Comparison of ENCODE assay signal across 8 cellular contexts in genomic region chr2:172084734-172085459, GRCh38. TPM values are rescaled to one million over a fixed set of nuclear protein-coding genes. Genes with fewer than 3 reads are reported as not detected.
DNase-seq lines count a peak whose midpoint lies in the region; ATAC-seq and TF ChIP-seq lines count a peak whose summit lies in the region.

No MANE protein-coding gene starts in this region.

- DNase-seq in AML-193 (lab: John Stamatoyannopoulos, UW) = peak; percentile 67 to 68
- DNase-seq in NCI-H128 (lab: John Stamatoyannopoulos, UW; ENCODE audit: unreplicated experiment) = peak; percentile 86
- DNase-seq in T-helper 1 cell = peak in 3 of 5 donors; percentile 18 to 68 (median 37)
- DNase-seq in chondrocyte (ENCODE audit: low spot score) = peak; percentile 98
- DNase-seq in kidney tubule cell (ENCODE audit: low spot score) = peak; percentile 95
- DNase-seq in spleen = peak; percentile 88

- H3K27me3 Mint-ChIP-seq in chondrocyte (ENCODE audit: low read depth) = peaks cover 7% of the 10 kb centered on the region

- H3K9me3 ChIP-seq in spleen = peaks cover 0 to 38% (median 0%) of the 10 kb centered on the region in 8 donors

- peaks cover 54 to 100% (median 100%) of the 10 kb centered on the region in 7 donors for H3K27me3 ChIP-seq in spleen (replicated peaks in 1 of 7)

- TF ChIP-seq CTCF in chondrocyte (IDR thresholded peaks at IDR 0.05) (peak; percentile 31), spleen (IDR thresholded peaks at IDR 0.05 in 8 of 11, conservative IDR thresholded peaks at IDR 0.05 in 3 of 11) (no peak)

- peak overlapping the region; percentile 16 to 69 (median 50) for H3K4me3 ChIP-seq in spleen

- H3K27ac ChIP-seq in spleen = no peak overlapping the region

- H3K36me3 Mint-ChIP-seq in chondrocyte (ENCODE audit: low read depth) = peaks cover 10% of the 10 kb centered on the region

- WGBS in spleen, 5 donors = 1% methylated on average over 26 to 74 of the region's 74 CpGs

- H3K4me3 Mint-ChIP-seq in chondrocyte (ENCODE audit: unreplicated experiment) = peak overlapping the region; percentile 98

- H3K4me1 Mint-ChIP-seq in chondrocyte (ENCODE audit: low read depth) = peaks cover 48% of the 10 kb centered on the region

- no peak for TF ChIP-seq POLR2A in spleen (IDR thresholded peaks at IDR 0.05)

- peak overlapping the region; percentile 100 for H3K27ac Mint-ChIP-seq in chondrocyte (ENCODE audit: unreplicated experiment)

- intact Hi-C loops in spleen (cut with DNase I; ENCODE audit: low total_unique reads) = no loop called here

- H3K36me3 ChIP-seq in spleen = no peaks in the 10 kb centered on the region

- peaks cover 18 to 85% (median 50%) of the 10 kb centered on the region in 6 donors for H3K4me1 ChIP-seq in spleen

- ATAC-seq in GM18498 (IDR thresholded peaks at IDR 0.05; ENCODE audit: unreplicated experiment) = peak; percentile 87
- peak; percentile 71 for ATAC-seq in HG02840 (IDR thresholded peaks at IDR 0.05; ENCODE audit: low FRiP score, unreplicated experiment)

- no peaks in the 10 kb centered on the region for H3K9me3 Mint-ChIP-seq in chondrocyte (ENCODE audit: low read depth)

RNA-seq across cellular contexts. Expression of gene DLX1, which starts 0.4 kb away (rescaled TPM):
- total RNA-seq in chondrocyte (6.7 to 34.2 TPM (median 7.1 TPM) in 3 replicates), spleen (not detected)
- under 1 TPM in 1 of 3 donors, not detected in 2; 0.16 TPM for polyA plus RNA-seq in spleen

RNA-seq across cellular contexts. Expression of gene DLX2, which starts 17.8 kb away (rescaled TPM):
- 5.2 to 29.1 TPM (median 5.7 TPM) in 3 replicates for total RNA-seq in chondrocyte
- not detected for total RNA-seq in spleen
- under 1 TPM in 1 of 3 donors, not detected in 2; 0.06 TPM for polyA plus RNA-seq in spleen

Comparison
In these comparisons a context has a peak if more than half of its experiments do, and no peak if none do; other contexts are left out.
1. DNase-seq: peak in every context shown above with its lines; median percentile 98 in chondrocyte; 95 in kidney tubule cell; 88 in spleen; 86 in NCI-H128; 68 in AML-193; 37 in T-helper 1 cell.